ENCODE assay signal across 8 cellular contexts in the genomic region with DNA sequence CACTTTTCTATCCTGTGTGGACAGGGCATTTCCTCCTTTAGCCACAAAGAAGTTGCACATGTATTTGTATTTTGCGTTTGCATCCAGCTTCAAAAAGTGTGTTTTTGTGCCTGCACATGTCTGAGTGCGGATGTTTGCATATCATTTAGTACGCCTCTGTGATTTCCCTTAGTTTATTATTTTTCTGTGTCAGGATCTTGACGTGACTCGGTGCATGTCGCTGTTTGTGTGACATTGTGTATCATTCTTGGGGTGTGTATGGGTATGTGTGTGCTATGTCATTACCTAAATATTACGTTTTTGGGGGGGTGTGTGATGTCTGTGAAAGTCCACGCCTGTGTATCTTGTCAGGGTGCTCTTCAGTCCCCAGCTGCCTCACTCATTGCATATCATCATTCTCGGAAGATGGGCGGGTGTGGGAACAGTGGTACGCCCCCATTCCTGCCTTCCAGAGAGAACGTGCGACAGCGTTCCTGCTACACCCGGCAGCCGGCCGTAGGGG. TPM values are rescaled to one million over a fixed set of nuclear protein-coding genes. Genes with fewer than 3 reads are reported as not detected.
DNase-seq lines count a peak whose midpoint lies in the region; FAIRE-seq and TF ChIP-seq lines count a peak whose summit lies in the region.

No MANE protein-coding gene starts in this region.

- H3F3A ChIP-seq in neural cell (ENCODE audit: insufficient read depth, low read length, poor library complexity, severe bottlenecking) = peaks cover 5% of the 10 kb centered on the region

- peak overlapping the region; percentile 56 for H2AFZ ChIP-seq in neural cell (ENCODE audit: low read depth, low read length)

- peak overlapping the region; percentile 74 for H3K4me2 ChIP-seq in neural cell (ENCODE audit: low read length)

- H3K9me2 ChIP-seq in neural cell (ENCODE audit: insufficient read depth, low read length) = no peaks in the 10 kb centered on the region

- CTCF ChIA-PET in CD8-positive, alpha-beta memory T cell (lab: Charles Lee) = interaction anchor here (0.8 to 3.0 kb wide), 16 partner anchors 9 to 90 kb away, joined by 3 to 21 read pairs (median 4); a partner anchor contains a TSS

- no peaks in the 10 kb centered on the region for H3K27me3 Mint-ChIP-seq in CD8-positive, alpha-beta memory T cell

- no peak for TF ChIP-seq CTCF in dorsolateral prefrontal cortex (IDR thresholded peaks at IDR 0.05 in 54 of 56, conservative IDR thresholded peaks at IDR 0.05 in 2 of 56; ENCODE audit: low read depth in 1 of 56, partially characterized antibody in 56 of 56)
- no peak for TF ChIP-seq CTCF in neural cell (IDR thresholded peaks at IDR 0.05; ENCODE audit: poor library complexity, severe bottlenecking)

- peaks cover 36% of the 10 kb centered on the region for H3K4me1 ChIP-seq in CD8-positive, alpha-beta memory T cell (ENCODE audit: insufficient read depth, low read length)

- FAIRE-seq in GM12892 (lab: Jason Lieb, UNC) = no peak

- no peak for TF ChIP-seq POLR2A in GM12892 (IDR thresholded peaks at IDR 0.05; ENCODE audit: low read depth, low read length)

- peak overlapping the region; percentile 98 to 100 (median 98) for H3K27ac Mint-ChIP-seq in CD8-positive, alpha-beta memory T cell

- no peak for DNase-seq in CD8-positive, alpha-beta memory T cell
- DNase-seq in MG63 = no peak
- no peak for DNase-seq in dorsolateral prefrontal cortex
- no peak for DNase-seq in NCI-H1694 treated with DMSO at 0.1 percent for 48 hours (lab: John Stamatoyannopoulos, UW)
- no peak for DNase-seq in amniotic stem cell (lab: John Stamatoyannopoulos, UW)
- DNase-seq in GM12892 (ENCODE audit: insufficient read length) = no peak
- DNase-seq in GF-D8 (lab: John Stamatoyannopoulos, UW) = no peak

- intact Hi-C loops in dorsolateral prefrontal cortex (cut with DNase I) = loop anchor here (1.0 to 10.0 kb wide), 5 partner anchors 72 to 766 kb away; a partner anchor contains a TSS

- H4K20me1 ChIP-seq in neural cell (ENCODE audit: insufficient read depth) = peaks cover 19% of the 10 kb centered on the region

- H3K36me3 ChIP-seq in CD8-positive, alpha-beta memory T cell (ENCODE audit: insufficient read depth, low read length) = peaks cover 5% of the 10 kb centered on the region
- H3K36me3 ChIP-seq in MG63 = peaks cover 27% of the 10 kb centered on the region
- H3K36me3 ChIP-seq in neural cell (ENCODE audit: insufficient read depth, low read length) = no peaks in the 10 kb centered on the region

- H3K9ac ChIP-seq in neural cell (ENCODE audit: low read length) = peak overlapping the region; percentile 100

- POLR2A ChIA-PET in CD8-positive, alpha-beta memory T cell (lab: Charles Lee) = interaction anchor here (0.6 to 3.0 kb wide), 16 partner anchors 12 to 222 kb away, joined by 3 to 68 read pairs (median 6); a partner anchor contains a TSS

- peak overlapping the region; percentile 87 for H3K4me3 ChIP-seq in CD8-positive, alpha-beta memory T cell (ENCODE audit: low read length)
- peak overlapping the region; percentile 96 for H3K4me3 ChIP-seq in MG63
- H3K4me3 ChIP-seq in dorsolateral prefrontal cortex = peak overlapping the region; percentile 71 to 100 (median 97)
- peak overlapping the region; percentile 98 for H3K4me3 ChIP-seq in neural cell (ENCODE audit: low read length)

- peaks cover 4 to 37% (median 7%) of the 10 kb centered on the region in 3 donors for H3K36me3 Mint-ChIP-seq in CD8-positive, alpha-beta memory T cell

- no peak for TF ChIP-seq EP300 in neural cell (conservative IDR thresholded peaks at IDR 0.05; ENCODE audit: poor library complexity, severe bottlenecking)

- H3K27ac ChIP-seq in CD8-positive, alpha-beta memory T cell (ENCODE audit: low read depth, low read length) = peak overlapping the region; percentile 99
- peak overlapping the region in 56 of 59 donors; percentile 43 to 100 (median 100) for H3K27ac ChIP-seq in dorsolateral prefrontal cortex
- H3K27ac ChIP-seq in neural cell (ENCODE audit: low read length) = peak overlapping the region; percentile 100

- peaks cover 40% of the 10 kb centered on the region for H3K79me2 ChIP-seq in neural cell (replicated peaks; ENCODE audit: insufficient read depth, low read length)

- no peaks in the 10 kb centered on the region for H3K9me3 ChIP-seq in CD8-positive, alpha-beta memory T cell (ENCODE audit: low read length)
- no peaks in the 10 kb centered on the region for H3K9me3 ChIP-seq in MG63
- H3K9me3 ChIP-seq in neural cell (ENCODE audit: low read length) = no peaks in the 10 kb centered on the region

- no peak for TF ChIP-seq RAD21 in neural cell (conservative IDR thresholded peaks at IDR 0.05)

- peaks cover 44 to 64% (median 54%) of the 10 kb centered on the region in 3 donors for H3K4me1 Mint-ChIP-seq in CD8-positive, alpha-beta memory T cell

- H3K4me3 Mint-ChIP-seq in CD8-positive, alpha-beta memory T cell = peak overlapping the region; percentile 93 to 100 (median 97)

- H3K9me3 Mint-ChIP-seq in CD8-positive, alpha-beta memory T cell = no peaks in the 10 kb centered on the region

- no peaks in the 10 kb centered on the region for H3K27me3 ChIP-seq in CD8-positive, alpha-beta memory T cell (ENCODE audit: insufficient read depth, low read length, poor library complexity, severe bottlenecking)
- no peaks in the 10 kb centered on the region for H3K27me3 ChIP-seq in MG63
- no peaks in the 10 kb centered on the region for H3K27me3 ChIP-seq in dorsolateral prefrontal cortex
- H3K27me3 ChIP-seq in neural cell (ENCODE audit: insufficient read depth, low read depth, low read length) = no peaks in the 10 kb centered on the region

TF ChIP-seq in neural cell, 6 proteins besides CTCF, POLR2A, EP300 and RAD21 (continues in another document):
- TF ChIP-seq, protein P1, sequence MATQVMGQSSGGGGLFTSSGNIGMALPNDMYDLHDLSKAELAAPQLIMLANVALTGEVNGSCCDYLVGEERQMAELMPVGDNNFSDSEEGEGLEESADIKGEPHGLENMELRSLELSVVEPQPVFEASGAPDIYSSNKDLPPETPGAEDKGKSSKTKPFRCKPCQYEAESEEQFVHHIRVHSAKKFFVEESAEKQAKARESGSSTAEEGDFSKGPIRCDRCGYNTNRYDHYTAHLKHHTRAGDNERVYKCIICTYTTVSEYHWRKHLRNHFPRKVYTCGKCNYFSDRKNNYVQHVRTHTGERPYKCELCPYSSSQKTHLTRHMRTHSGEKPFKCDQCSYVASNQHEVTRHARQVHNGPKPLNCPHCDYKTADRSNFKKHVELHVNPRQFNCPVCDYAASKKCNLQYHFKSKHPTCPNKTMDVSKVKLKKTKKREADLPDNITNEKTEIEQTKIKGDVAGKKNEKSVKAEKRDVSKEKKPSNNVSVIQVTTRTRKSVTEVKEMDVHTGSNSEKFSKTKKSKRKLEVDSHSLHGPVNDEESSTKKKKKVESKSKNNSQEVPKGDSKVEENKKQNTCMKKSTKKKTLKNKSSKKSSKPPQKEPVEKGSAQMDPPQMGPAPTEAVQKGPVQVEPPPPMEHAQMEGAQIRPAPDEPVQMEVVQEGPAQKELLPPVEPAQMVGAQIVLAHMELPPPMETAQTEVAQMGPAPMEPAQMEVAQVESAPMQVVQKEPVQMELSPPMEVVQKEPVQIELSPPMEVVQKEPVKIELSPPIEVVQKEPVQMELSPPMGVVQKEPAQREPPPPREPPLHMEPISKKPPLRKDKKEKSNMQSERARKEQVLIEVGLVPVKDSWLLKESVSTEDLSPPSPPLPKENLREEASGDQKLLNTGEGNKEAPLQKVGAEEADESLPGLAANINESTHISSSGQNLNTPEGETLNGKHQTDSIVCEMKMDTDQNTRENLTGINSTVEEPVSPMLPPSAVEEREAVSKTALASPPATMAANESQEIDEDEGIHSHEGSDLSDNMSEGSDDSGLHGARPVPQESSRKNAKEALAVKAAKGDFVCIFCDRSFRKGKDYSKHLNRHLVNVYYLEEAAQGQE (IDR thresholded peaks at IDR 0.05; ENCODE audit: borderline replicate concordance) = no peak
- TF ChIP-seq SMC3 (conservative IDR thresholded peaks at IDR 0.05; ENCODE audit: poor library complexity) (no peak), POLR2AphosphoS5 (IDR thresholded peaks at IDR 0.05) (no peak), TAF1 (IDR thresholded peaks at IDR 0.05; ENCODE audit: low read depth) (no peak)

RNA-seq across cellular contexts. Expression of a gene that starts 0.4 kb away (rescaled TPM):
- total RNA-seq in CD8-positive, alpha-beta memory T cell = 10 to 100 TPM; 67.9 to 77.0 TPM
- polyA plus RNA-seq in CD8-positive, alpha-beta memory T cell = 342 TPM
- 80.6 and 119 TPM in 2 replicates for total RNA-seq in MG63 (2014; rRNA removed; shearing (Covaris generic); ENCODE audit: low replicate concordance)
- total RNA-seq in dorsolateral prefrontal cortex = 100 to 1,000 TPM in 117 of 120 experiments, 10 to 100 TPM in 3; 80.8 to 201 (median 156) TPM
- polyA plus RNA-seq in neural cell = 181 and 201 TPM in 2 replicates
- polyA minus RNA-seq in neural cell = 204 and 212 TPM in 2 replicates
- polyA plus RNA-seq in GM12892 (2012; ENCODE audit: missing spikeins) = 121 TPM

RNA-seq across cellular contexts. Expression of a gene that starts 41.9 kb away (rescaled TPM):
- under 1 TPM in 1 of 2 experiments, not detected in 1; 0.33 TPM for total RNA-seq in CD8-positive, alpha-beta memory T cell
- not detected for polyA plus RNA-seq in CD8-positive, alpha-beta memory T cell
- not detected in 2 replicates for total RNA-seq in MG63 (2014; rRNA removed; shearing (Covaris generic); ENCODE audit: low replicate concordance)
- 1 to 10 TPM in 2 of 120 experiments, under 1 TPM in 1, not detected in 117; 0.19 to 1.4 (median 1.2) TPM for total RNA-seq in dorsolateral prefrontal cortex
- polyA plus RNA-seq in neural cell = not detected in 2 replicates
- not detected in 2 replicates for polyA minus RNA-seq in neural cell
- 3.0 TPM for polyA plus RNA-seq in GM12892 (2012; ENCODE audit: missing spikeins)

RNA-seq across cellular contexts. Expression of a gene that starts 47.7 kb away (rescaled TPM):
- 100 to 1,000 TPM; 184 to 199 TPM for total RNA-seq in CD8-positive, alpha-beta memory T cell
- polyA plus RNA-seq in CD8-positive, alpha-beta memory T cell = 364 TPM
- total RNA-seq in MG63 (2014; rRNA removed; shearing (Covaris generic); ENCODE audit: low replicate concordance) = 280 and 444 TPM in 2 replicates
- 100 to 1,000 TPM; 154 to 477 (median 345) TPM for total RNA-seq in dorsolateral prefrontal cortex
- 920 and 1,016 TPM in 2 replicates for polyA plus RNA-seq in neural cell
- polyA minus RNA-seq in neural cell = 1,092 and 1,245 TPM in 2 replicates
- polyA plus RNA-seq in GM12892 (2012; ENCODE audit: missing spikeins) = 168 TPM

RNA-seq across cellular contexts. Expression of a gene that starts 48.5 kb away (rescaled TPM):
- total RNA-seq in CD8-positive, alpha-beta memory T cell = 1 to 10 TPM; 5.1 to 6.4 TPM
- 3.5 TPM for polyA plus RNA-seq in CD8-positive, alpha-beta memory T cell
- total RNA-seq in MG63 (2014; rRNA removed; shearing (Covaris generic); ENCODE audit: low replicate concordance) = not detected in 2 replicates
- total RNA-seq in dorsolateral prefrontal cortex = 1 to 10 TPM in 8 of 120 experiments, under 1 TPM in 37, not detected in 75; 0.25 to 3.6 (median 0.63) TPM
- polyA plus RNA-seq in neural cell = not detected in 2 replicates
- polyA minus RNA-seq in neural cell = 0.24 and 0.58 TPM in 2 replicates
- polyA plus RNA-seq in GM12892 (2012; ENCODE audit: missing spikeins) = 156 TPM

RNA-seq across cellular contexts. Expression of a gene that starts 53.7 kb away (rescaled TPM):
- total RNA-seq in CD8-positive, alpha-beta memory T cell = 1 to 10 TPM; 6.7 to 7.2 TPM
- 0.72 TPM for polyA plus RNA-seq in CD8-positive, alpha-beta memory T cell
- total RNA-seq in MG63 (2014; rRNA removed; shearing (Covaris generic); ENCODE audit: low replicate concordance) = 0.13 TPM in 1 of 2 replicates, not detected in the other
- 10 to 100 TPM in 1 of 120 experiments, 1 to 10 TPM in 119; 2.1 to 10.7 (median 3.4) TPM for total RNA-seq in dorsolateral prefrontal cortex
- polyA plus RNA-seq in neural cell = 0.74 and 1.2 TPM in 2 replicates
- 1.2 and 1.3 TPM in 2 replicates for polyA minus RNA-seq in neural cell
- polyA plus RNA-seq in GM12892 (2012; ENCODE audit: missing spikeins) = 1.7 TPM
